In the genomic region with DNA sequence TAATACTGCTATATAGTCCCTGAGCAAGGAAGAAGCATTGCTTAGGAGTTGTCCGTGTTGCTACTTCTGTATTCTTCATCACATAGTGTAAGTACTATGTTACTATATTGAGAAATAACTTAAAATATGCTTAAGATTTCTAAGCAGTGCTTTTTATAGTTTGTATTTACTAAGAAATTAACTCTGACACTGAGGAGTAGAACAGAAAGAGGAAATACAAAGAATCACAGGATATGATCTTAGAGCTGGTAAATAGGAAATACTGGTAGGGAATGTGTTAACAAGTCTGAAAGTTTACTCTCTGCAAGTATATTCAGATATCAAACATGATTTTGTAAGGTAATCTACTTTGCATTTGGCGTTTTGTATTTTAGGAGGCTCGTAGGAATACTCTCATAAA, we compare ENCODE assay signal across 33 cellular contexts. TPM values are rescaled to one million over a fixed set of nuclear protein-coding genes. Genes with fewer than 3 reads are reported as not detected.
"Had no signal": no experiment of that assay in that cellular context is flagged by ENCODE, and none has a peak within 500 bp of the region (broad histone marks: within the 10 kb centered on the region; RNA-seq: fewer than 3 reads in every experiment).

No MANE protein-coding gene starts in this region.

- H3K9me3 Mint-ChIP-seq: activated CD4-positive, alpha-beta memory T cell treated with anti-CD3 and anti-CD28 coated beads, Interleukin-2, amount 10 ng/mL, durations not matched to agents 7 days and 5 days; activated naive CD4-positive, alpha-beta T cell treated with anti-CD3 and anti-CD28 coated beads, Interleukin-2, amount 50 U/mL, for 72 hours; activated T-cell treated with anti-CD3 and anti-CD28 coated beads, Interleukin-2, amount 50 U/mL, for 4 hours; brain; effector memory CD8-positive, alpha-beta T cell; natural killer cell; neural progenitor cell; stimulated activated naive B cell treated with anti-CD40 and anti-IgM and Interleukin-4, amounts not matched to agents 10 μg/mL and 1 μg/mL and 100 μg/mL, for 72 hours had no signal

- H3K4me3 Mint-ChIP-seq: activated CD4-positive, alpha-beta memory T cell treated with anti-CD3 and anti-CD28 coated beads, Interleukin-2, amount 10 ng/mL, durations not matched to agents 7 days and 5 days; activated T-cell treated with anti-CD3 and anti-CD28 coated beads, Interleukin-2, amount 50 U/mL, for 4 hours; brain; effector memory CD8-positive, alpha-beta T cell; natural killer cell; neural progenitor cell; stimulated activated naive B cell treated with anti-CD40 and anti-IgM and Interleukin-4, amounts not matched to agents 10 μg/mL and 1 μg/mL and 100 μg/mL, for 72 hours; T-helper 17 cell had no signal

- H3K4me1 Mint-ChIP-seq: brain; natural killer cell; neural progenitor cell; stimulated activated naive B cell treated with anti-CD40 and anti-IgM and Interleukin-4, amounts not matched to agents 10 μg/mL and 1 μg/mL and 100 μg/mL, for 72 hours had no signal

- DNase-seq: activated CD4-positive, alpha-beta memory T cell treated with anti-CD3 and anti-CD28 coated beads, Interleukin-2, amount 10 ng/mL, durations not matched to agents 7 days and 5 days; activated CD4-positive, alpha-beta T cell treated with anti-CD3 and anti-CD28 coated beads for 48 hours; activated CD4-positive, CD25-positive, alpha-beta regulatory T cell; activated naive CD4-positive, alpha-beta T cell; activated T-cell treated with anti-CD3 and anti-CD28 coated beads, Interleukin-2, amount 50 U/mL, for 4 hours; adrenal gland; cerebellar nuclear complex; colonic mucosa; effector memory CD8-positive, alpha-beta T cell; foreskin fibroblast; head of caudate nucleus; hippocampal formation; left colon; mesendoderm; natural killer cell; occipital lobe; right cardiac atrium; stimulated activated CD4-positive, alpha-beta T cell treated with anti-CD3 and anti-CD28 coated beads, Interleukin-15, amount 100 ng/mL, for 24 hours; stimulated activated CD4-positive, alpha-beta T cell treated with anti-CD3 and anti-CD28 coated beads, Interleukin-2, amount 100 ng/mL, for 24 hours; stimulated activated naive B cell treated with anti-CD40 and anti-IgM and Interleukin-4, amounts not matched to agents 10 μg/mL and 1 μg/mL and 100 μg/mL, for 72 hours; T-helper 17 cell; T1000 had no signal

- H3K4me3 ChIP-seq: adrenal gland, ascending aorta, cardiac muscle cell, colonic mucosa, neural progenitor cell, suprapubic skin, tibial nerve had no signal

- H3K27ac ChIP-seq: adrenal gland, ascending aorta, cardiac muscle cell, colonic mucosa, neural progenitor cell, suprapubic skin, tibial nerve had no signal

- H3K27ac Mint-ChIP-seq: activated CD4-positive, alpha-beta memory T cell treated with anti-CD3 and anti-CD28 coated beads, Interleukin-2, amount 10 ng/mL, durations not matched to agents 7 days and 5 days; brain; effector memory CD8-positive, alpha-beta T cell; natural killer cell; neural progenitor cell; stimulated activated naive B cell treated with anti-CD40 and anti-IgM and Interleukin-4, amounts not matched to agents 10 μg/mL and 1 μg/mL and 100 μg/mL, for 72 hours; T-helper 17 cell had no signal

- H3K9me3 ChIP-seq: adrenal gland, ascending aorta, colonic mucosa, suprapubic skin, tibial nerve had no signal

- FAIRE-seq: keratinocyte had no signal

- ATAC-seq: activated naive CD4-positive, alpha-beta T cell treated with anti-CD3 and anti-CD28 coated beads, Interleukin-2, amount 50 U/mL, for 72 hours; activated T-cell treated with anti-CD3 and anti-CD28 coated beads, Interleukin-2, amount 50 U/mL, for 4 hours; effector memory CD8-positive, alpha-beta T cell; esophagus mucosa; left colon; natural killer cell; right cardiac atrium; SK-N-SH treated with all-trans-retinoic acid at 6 μM for 48 hours; stimulated activated naive B cell treated with anti-CD40 and anti-IgM and Interleukin-4, amounts not matched to agents 10 μg/mL and 1 μg/mL and 100 μg/mL, for 72 hours; T-helper 17 cell had no signal

- H3K27me3 ChIP-seq: adrenal gland, ascending aorta, cardiac muscle cell, colonic mucosa, neural progenitor cell, suprapubic skin, tibial nerve had no signal

- H3K4me1 ChIP-seq: adrenal gland, ascending aorta, colonic mucosa, neural progenitor cell, suprapubic skin, tibial nerve had no signal

- H3K27me3 Mint-ChIP-seq: activated CD4-positive, alpha-beta memory T cell treated with anti-CD3 and anti-CD28 coated beads, Interleukin-2, amount 10 ng/mL, durations not matched to agents 7 days and 5 days; brain; effector memory CD8-positive, alpha-beta T cell; stimulated activated naive B cell treated with anti-CD40 and anti-IgM and Interleukin-4, amounts not matched to agents 10 μg/mL and 1 μg/mL and 100 μg/mL, for 72 hours; T-helper 17 cell had no signal

RNA-seq across cellular contexts. Expression of a gene that starts 29.1 kb away (rescaled TPM):
- total RNA-seq: activated naive CD4-positive, alpha-beta T cell treated with anti-CD3 and anti-CD28 coated beads, Interleukin-2, amount 50 U/mL, for 72 hours; activated T-cell treated with anti-CD3 and anti-CD28 coated beads, Interleukin-2, amount 50 U/mL, for 4 hours; adrenal gland; ascending aorta; cardiac muscle cell; natural killer cell; occipital lobe; right cardiac atrium; ureter had no signal
- polyA plus RNA-seq: cardiac muscle cell, right cardiac atrium had no signal
